1 cellular context compared by ENCODE assay signal in genomic region chr18:58668211-58668610, GRCh38.
TF ChIP-seq lines count a peak whose summit lies in the region.

No MANE protein-coding gene starts in this region.

TF ChIP-seq in HCT116, 20 proteins besides CTCF, POLR2A, EP300 and RAD21:
- no peak for TF ChIP-seq FOSL1 (IDR thresholded peaks at IDR 0.05; ENCODE audit: low read depth)
- no peak for TF ChIP-seq ELF1 (IDR thresholded peaks at IDR 0.05; ENCODE audit: borderline replicate concordance, low read depth)
- no peak for TF ChIP-seq EZH2phosphoT487 (IDR thresholded peaks at IDR 0.05; ENCODE audit: borderline replicate concordance)
- TF ChIP-seq CEBPB (IDR thresholded peaks at IDR 0.05; ENCODE audit: low read depth): no peak
- no peak for TF ChIP-seq ZNF274 (IDR thresholded peaks at IDR 0.05; ENCODE audit: low read depth, low read length)
- TF ChIP-seq TCF7L2 (IDR thresholded peaks at IDR 0.05; ENCODE audit: borderline replicate concordance, extremely low read depth, insufficient read depth, insufficient read length): no peak
- TF ChIP-seq POLR2AphosphoS5 (IDR thresholded peaks at IDR 0.05; ENCODE audit: low read depth, low read length): no peak
- TF ChIP-seq CBX3 (IDR thresholded peaks at IDR 0.05; ENCODE audit: low read depth): no peak
- TF ChIP-seq ZFX (IDR thresholded peaks at IDR 0.05): no peak
- TF ChIP-seq REST (IDR thresholded peaks at IDR 0.05; ENCODE audit: low read depth): no peak
- TF ChIP-seq ATF3 (IDR thresholded peaks at IDR 0.05): no peak
- no peak for TF ChIP-seq SIN3A (IDR thresholded peaks at IDR 0.05; ENCODE audit: low read depth)
- no peak for TF ChIP-seq EGR1 (IDR thresholded peaks at IDR 0.05; ENCODE audit: low read depth)
- TF ChIP-seq ZBTB33 (IDR thresholded peaks at IDR 0.05; ENCODE audit: extremely low read depth, insufficient replicate concordance, low read length): no peak
